In genomic region chr7:149223746-149224145, GRCh38 we compare ENCODE assay signal across 26 cellular contexts.
"Had no signal": no experiment of that assay in that cellular context is flagged by ENCODE, and none has a peak within 500 bp of the region (broad histone marks: within the 10 kb centered on the region; RNA-seq: fewer than 3 reads in every experiment).

No MANE protein-coding gene starts in this region.

- H3K27ac Mint-ChIP-seq: naive thymus-derived CD4-positive, alpha-beta T cell; natural killer cell; nephron; neural progenitor cell; progenitor cell of endocrine pancreas; stimulated activated naive B cell treated with anti-CD40 and anti-IgM and Interleukin-4, amounts not matched to agents 10 μg/mL and 1 μg/mL and 100 μg/mL, for 72 hours; type B pancreatic cell had no signal

- H3K4me1 ChIP-seq: neural progenitor cell, parathyroid adenoma, psoas muscle, right lobe of liver, sigmoid colon, stomach, tibial artery, upper lobe of right lung, uterus had no signal

- H3K27me3 ChIP-seq: neural progenitor cell, ovary, right lobe of liver, sigmoid colon, stomach, tibial artery, transverse colon, upper lobe of right lung, uterus had no signal

- H3K9me3 Mint-ChIP-seq: natural killer cell; nephron; neural progenitor cell; stimulated activated naive B cell treated with anti-CD40 and anti-IgM and Interleukin-4, amounts not matched to agents 10 μg/mL and 1 μg/mL and 100 μg/mL, for 72 hours; type B pancreatic cell had no signal

- H3K36me3 ChIP-seq: neural progenitor cell, ovary, uterus had no signal

- H3K27ac ChIP-seq: neural progenitor cell, ovary, parathyroid adenoma, psoas muscle, right lobe of liver, sigmoid colon, stomach, tibial artery, transverse colon, upper lobe of right lung, uterus had no signal

- H3K9me3 ChIP-seq: ovary, psoas muscle, right lobe of liver, sigmoid colon, stomach, tibial artery, transverse colon, upper lobe of right lung, uterus had no signal

- H3K36me3 Mint-ChIP-seq: natural killer cell had no signal

- H3K4me3 ChIP-seq: neural progenitor cell, ovary, psoas muscle, right lobe of liver, sigmoid colon, stomach, tibial artery, transverse colon, upper lobe of right lung, uterus had no signal

- H3K4me1 Mint-ChIP-seq: nephron, neural progenitor cell had no signal

- H3K27me3 Mint-ChIP-seq: naive thymus-derived CD4-positive, alpha-beta T cell; progenitor cell of endocrine pancreas; stimulated activated naive B cell treated with anti-CD40 and anti-IgM and Interleukin-4, amounts not matched to agents 10 μg/mL and 1 μg/mL and 100 μg/mL, for 72 hours; type B pancreatic cell had no signal

- ATAC-seq: naive thymus-derived CD4-positive, alpha-beta T cell; natural killer cell; psoas muscle; stimulated activated naive B cell treated with anti-CD40 and anti-IgM and Interleukin-4, amounts not matched to agents 10 μg/mL and 1 μg/mL and 100 μg/mL, for 72 hours; upper lobe of right lung had no signal

- H3K4me3 Mint-ChIP-seq: naive thymus-derived CD4-positive, alpha-beta T cell; natural killer cell; nephron; neural progenitor cell; stimulated activated naive B cell treated with anti-CD40 and anti-IgM and Interleukin-4, amounts not matched to agents 10 μg/mL and 1 μg/mL and 100 μg/mL, for 72 hours; type B pancreatic cell had no signal

- DNase-seq: naive thymus-derived CD4-positive, alpha-beta T cell; natural killer cell; occipital lobe; ovary; posterior cingulate gyrus; right lobe of liver; sigmoid colon; small intestine; stimulated activated CD4-positive, alpha-beta T cell treated with anti-CD3 and anti-CD28 coated beads, Interleukin-15, amount 100 ng/mL, for 24 hours; stimulated activated CD4-positive, alpha-beta T cell treated with anti-CD3 and anti-CD28 coated beads, Interleukin-2, amount 100 ng/mL, for 24 hours; stimulated activated CD4-positive, alpha-beta T cell treated with anti-CD3 and anti-CD28 coated beads, Interleukin-2, amount 100 ng/mL, for 48 hours; stimulated activated CD4-positive, alpha-beta T cell treated with anti-CD3 and anti-CD28 coated beads, Interleukin-4, amount 100 ng/mL, for 4 hours; stimulated activated CD8-positive, alpha-beta memory T cell treated with anti-CD3 and anti-CD28 coated beads, Interleukin-4, amount 100 ng/mL, for 48 hours; stimulated activated naive B cell treated with anti-CD40 and anti-IgM and Interleukin-4, amounts not matched to agents 10 μg/mL and 1 μg/mL and 100 μg/mL, for 72 hours; stimulated activated naive CD4-positive, alpha-beta T cell treated with Interleukin-2 at 50 U/mL for 16 hours; stomach; tibial artery; transverse colon; upper lobe of right lung; uterus had no signal
